Comparison of ENCODE assay signal across 12 cellular contexts in the genomic region with DNA sequence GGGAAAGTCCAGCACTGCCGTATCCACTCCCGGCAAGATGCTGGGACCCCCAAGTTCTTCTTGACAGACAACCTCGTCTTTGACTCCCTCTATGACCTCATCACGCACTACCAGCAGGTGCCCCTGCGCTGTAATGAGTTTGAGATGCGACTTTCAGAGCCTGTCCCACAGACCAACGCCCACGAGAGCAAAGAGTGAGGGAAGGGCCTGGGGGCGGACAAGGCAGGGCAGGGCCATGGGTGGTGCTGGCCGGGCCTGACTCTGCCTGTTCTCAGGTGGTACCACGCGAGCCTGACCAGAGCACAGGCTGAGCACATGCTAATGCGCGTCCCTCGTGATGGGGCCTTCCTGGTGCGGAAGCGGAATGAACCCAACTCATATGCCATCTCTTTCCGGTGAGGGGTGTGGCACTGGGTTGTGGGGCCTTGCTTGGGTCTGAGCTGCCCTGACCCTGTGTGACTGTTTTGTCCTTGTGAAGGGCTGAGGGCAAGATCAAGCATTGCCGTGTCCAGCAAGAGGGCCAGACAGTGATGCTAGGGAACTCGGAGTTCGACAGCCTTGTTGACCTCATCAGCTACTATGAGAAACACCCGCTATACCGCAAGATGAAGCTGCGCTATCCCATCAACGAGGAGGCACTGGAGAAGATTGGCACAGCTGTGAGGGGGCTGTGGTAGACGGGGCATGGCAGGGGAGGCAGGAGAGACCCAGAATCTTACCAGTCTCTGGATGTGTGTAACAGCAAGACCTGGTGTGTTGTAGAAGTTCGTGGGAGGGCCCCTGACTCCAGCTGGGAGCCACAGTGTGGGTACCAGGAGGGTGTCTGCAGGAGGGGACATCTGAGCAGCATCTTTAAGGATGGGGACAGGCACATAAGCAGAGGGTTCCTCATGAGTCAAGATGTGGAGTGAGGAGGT. TPM values are rescaled to one million over a fixed set of nuclear protein-coding genes. Genes with fewer than 3 reads are reported as not detected.
DNase-seq lines count a peak whose midpoint lies in the region; ATAC-seq and TF ChIP-seq lines count a peak whose summit lies in the region.
"Had no signal": no experiment of that assay in that cellular context is flagged by ENCODE, and none has a peak within 500 bp of the region (broad histone marks: within the 10 kb centered on the region; RNA-seq: fewer than 3 reads in every experiment).

No MANE protein-coding gene starts in this region.

- no peak overlapping the region for H3K27ac ChIP-seq in thyroid gland
- no peak overlapping the region for H3K27ac ChIP-seq in Karpas-422 (ENCODE audit: low read length)

- peaks cover 24% of the 10 kb centered on the region for H3K4me1 Mint-ChIP-seq in activated CD4-positive, alpha-beta memory T cell treated with anti-CD3 and anti-CD28 coated beads for 36 hours (ENCODE audit: low read depth)
- peaks cover 6% of the 10 kb centered on the region for H3K4me1 Mint-ChIP-seq in endothelial cell (ENCODE audit: unreplicated experiment)

- 92% methylated on average over 25 of the region's 27 CpGs for WGBS in thyroid gland, 2 donors

- H3K9me2 ChIP-seq in Karpas-422 (replicated peaks; ENCODE audit: insufficient read depth, low read length) = no peaks in the 10 kb centered on the region

- H4K20me1 ChIP-seq in Karpas-422 (ENCODE audit: insufficient read depth, low read depth, low read length) = no peaks in the 10 kb centered on the region

- no peak overlapping the region for H2AFZ ChIP-seq in Karpas-422 (ENCODE audit: low read length)

- CTCF ChIA-PET in activated CD4-positive, alpha-beta memory T cell treated with anti-CD3 and anti-CD28 coated beads for 36 hours (lab: Charles Lee) = interaction anchor here (1.4 to 2.7 kb wide), 2 partner anchors 19 to 31 kb away, joined by 3 to 7 read pairs; no protein-coding TSS in a partner anchor

- no peak overlapping the region for H3K9ac ChIP-seq in Karpas-422 (ENCODE audit: low read length)

- H3K27me3 ChIP-seq in thyroid gland (no peaks in the 10 kb centered on the region), Karpas-422 (ENCODE audit: low read length) (no peaks in the 10 kb centered on the region)

- H3K27me3 Mint-ChIP-seq in activated CD4-positive, alpha-beta memory T cell treated with anti-CD3 and anti-CD28 coated beads for 36 hours = no peaks in the 10 kb centered on the region
- peaks cover 34% of the 10 kb centered on the region for H3K27me3 Mint-ChIP-seq in endothelial cell (ENCODE audit: unreplicated experiment)
- H3K27me3 Mint-ChIP-seq: B cell had no signal

- ATAC-seq in Right ventricle myocardium superior (ENCODE audit: poor library complexity) (no peak), GM18519 (IDR thresholded peaks at IDR 0.05; ENCODE audit: low FRiP score, unreplicated experiment) (no peak)

- intact Hi-C loops in cardiac septum (cut with DNase I) = no loop called here
- intact Hi-C loops in Right ventricle myocardium superior (cut with DNase I) = no loop called here
- intact Hi-C loops in activated CD4-positive, alpha-beta memory T cell treated with anti-CD3 and anti-CD28 coated beads for 36 hours (cut with micrococcal nuclease) = no loop called here
- intact Hi-C loops in thyroid gland (cut with DNase I) = loop anchor here (10.0 kb wide), 1 partner anchor 248 kb away; no protein-coding TSS in a partner anchor

- no peak overlapping the region for H3K4me3 Mint-ChIP-seq in activated CD4-positive, alpha-beta memory T cell treated with anti-CD3 and anti-CD28 coated beads for 36 hours
- peak overlapping the region; percentile 68 for H3K4me3 Mint-ChIP-seq in endothelial cell (ENCODE audit: unreplicated experiment)
- H3K4me3 Mint-ChIP-seq: B cell had no signal

- no peaks in the 10 kb centered on the region for H3K79me2 ChIP-seq in Karpas-422 (ENCODE audit: low read length)

- H3K36me3 Mint-ChIP-seq in activated CD4-positive, alpha-beta memory T cell treated with anti-CD3 and anti-CD28 coated beads for 36 hours = peaks cover 69% of the 10 kb centered on the region
- peaks cover 67% of the 10 kb centered on the region for H3K36me3 Mint-ChIP-seq in endothelial cell (ENCODE audit: low read depth, unreplicated experiment)

- peaks cover 5% of the 10 kb centered on the region in 2 donors for H3K4me1 ChIP-seq in thyroid gland
- H3K4me1 ChIP-seq in Karpas-422 (ENCODE audit: low read length) = no peaks in the 10 kb centered on the region

- no peak for TF ChIP-seq POLR2A in thyroid gland (IDR thresholded peaks at IDR 0.05)

- POLR2A ChIA-PET in activated CD4-positive, alpha-beta memory T cell treated with anti-CD3 and anti-CD28 coated beads for 36 hours (lab: Charles Lee) = interaction anchor here (1.8 kb wide), 1 partner anchor 9 kb away, joined by 6 read pairs; no protein-coding TSS in a partner anchor

- H3K4me2 ChIP-seq in Karpas-422 (ENCODE audit: low read depth, low read length, poor library complexity, severe bottlenecking) = no peak overlapping the region

- TF ChIP-seq CTCF in endothelial cell (IDR thresholded peaks at IDR 0.05; ENCODE audit: unreplicated experiment) (no peak), thyroid gland (IDR thresholded peaks at IDR 0.05) (no peak)

- H3K27ac Mint-ChIP-seq in activated CD4-positive, alpha-beta memory T cell treated with anti-CD3 and anti-CD28 coated beads for 36 hours = peak overlapping the region; percentile 10
- H3K27ac Mint-ChIP-seq in endothelial cell (ENCODE audit: unreplicated experiment) = peak overlapping the region; percentile 61
- H3K27ac Mint-ChIP-seq: B cell had no signal

- H3K36me3 ChIP-seq in thyroid gland (peaks cover 82 to 83% of the 10 kb centered on the region in 2 donors), Karpas-422 (ENCODE audit: insufficient read depth, low read length) (peaks cover 12% of the 10 kb centered on the region)

- H3K4me3 ChIP-seq in thyroid gland (replicated peaks in 1 of 3) (no peak overlapping the region), Karpas-422 (ENCODE audit: low read length) (no peak overlapping the region)

- H3K9me3 ChIP-seq in thyroid gland (no peaks in the 10 kb centered on the region), Karpas-422 (ENCODE audit: low read length) (no peaks in the 10 kb centered on the region)

- H3K9me3 Mint-ChIP-seq in activated CD4-positive, alpha-beta memory T cell treated with anti-CD3 and anti-CD28 coated beads for 36 hours = no peaks in the 10 kb centered on the region
- H3K9me3 Mint-ChIP-seq in endothelial cell (ENCODE audit: unreplicated experiment) = no peaks in the 10 kb centered on the region

- DNase-seq in cardiac septum (ENCODE audit: low spot score) = peak; percentile 62
- no peak for DNase-seq in Right ventricle myocardium superior
- DNase-seq in activated CD4-positive, alpha-beta memory T cell treated with anti-CD3 and anti-CD28 coated beads for 36 hours = peak; percentile 4
- no peak for DNase-seq in endothelial cell (ENCODE audit: low spot score)
- peak; percentile 0 to 3 for DNase-seq in thyroid gland
- no peak for DNase-seq in SW480 (ENCODE audit: low spot score)
- DNase-seq in Karpas-422 = no peak
- DNase-seq: NCI-H2029; NCI-H69; stimulated activated CD4-positive, alpha-beta T cell treated with anti-CD3 and anti-CD28 coated beads, Interleukin-1b, Interleukin-23, amount 100 ng/mL, for 48 hours had no signal

RNA-seq across cellular contexts. Expression of gene PLCG1, which starts 29.1 kb away (rescaled TPM):
- total RNA-seq in cardiac septum (66.6 TPM), Right ventricle myocardium superior (45.0 TPM), endothelial cell (ENCODE audit: unreplicated experiment) (456 TPM), thyroid gland (100 to 1,000 TPM; 146 to 252 (median 164) TPM)
- total RNA-seq in activated CD4-positive, alpha-beta memory T cell treated with anti-CD3 and anti-CD28 coated beads for 36 hours = 100 to 1,000 TPM; 133 to 139 TPM
- 48.6 and 69.0 TPM in 2 replicates for total RNA-seq in Karpas-422 (2014; rRNA removed; shearing (Covaris generic); ENCODE audit: low replicate concordance)

Comparison
In these comparisons a context has a peak if more than half of its experiments do, and no peak if none do; other contexts are left out.
1. DNase-seq: peak in cardiac septum (single experiment), activated CD4-positive, alpha-beta memory T cell treated with anti-CD3 and anti-CD28 coated beads for 36 hours (single experiment) and thyroid gland (2 of 2); none in Right ventricle myocardium superior (single experiment), endothelial cell (single experiment), SW480 (single experiment) and Karpas-422 (single experiment).